In the genomic region with DNA sequence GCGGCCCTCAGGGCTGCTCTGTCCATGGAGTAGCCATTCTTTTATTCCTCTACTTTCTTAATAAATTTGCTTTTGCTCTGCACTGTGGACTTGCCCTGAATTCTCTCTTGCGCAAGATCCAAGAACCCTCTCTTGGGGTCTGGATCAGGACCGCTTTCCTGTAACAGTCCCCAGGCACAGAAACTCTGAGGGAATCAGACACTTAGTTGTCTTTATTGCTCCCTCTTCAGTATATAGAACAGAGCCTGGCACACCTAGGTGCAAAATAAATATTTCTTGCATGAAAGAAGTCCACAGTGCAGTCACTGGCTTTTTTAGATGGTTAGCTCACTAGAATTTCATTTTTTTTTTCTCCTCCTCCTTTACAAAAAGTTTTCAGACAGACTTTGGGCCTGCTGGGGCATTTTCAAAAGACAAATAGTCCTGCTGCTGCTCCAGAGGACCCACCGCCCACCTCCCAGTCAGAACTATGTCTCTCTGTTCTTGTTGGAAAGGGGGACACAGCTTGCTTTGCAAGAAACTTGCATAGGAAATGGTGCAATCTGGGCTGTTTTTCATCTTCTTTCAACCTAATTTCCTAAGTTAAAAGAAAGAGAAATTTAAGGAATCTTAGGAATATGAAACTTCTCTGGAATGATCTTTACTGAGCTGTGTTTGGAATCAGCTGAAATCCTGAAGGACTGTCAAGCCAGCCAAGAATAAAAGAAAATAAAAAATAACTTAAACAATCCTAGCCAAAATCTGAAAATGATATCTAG, we compare ENCODE assay signal across 11 cellular contexts. TPM values are rescaled to one million over a fixed set of nuclear protein-coding genes. Genes with fewer than 3 reads are reported as not detected.
DNase-seq lines count a peak whose midpoint lies in the region; ATAC-seq and TF ChIP-seq lines count a peak whose summit lies in the region.
"Had no signal": no experiment of that assay in that cellular context is flagged by ENCODE, and none has a peak within 500 bp of the region (broad histone marks: within the 10 kb centered on the region; RNA-seq: fewer than 3 reads in every experiment).

No MANE protein-coding gene starts in this region.

- no peak for DNase-seq in AG04450 (ENCODE audit: low read depth, low spot score)
- peak; percentile 74 for DNase-seq in adipocyte (ENCODE audit: low read depth)
- peak; percentile 49 for DNase-seq in fibroblast of villous mesenchyme (ENCODE audit: low read depth)
- no peak for DNase-seq in osteocyte (ENCODE audit: extremely low spot score, unreplicated experiment)
- no peak for DNase-seq in effector CD4-positive, alpha-beta T cell
- DNase-seq in activated CD4-positive, alpha-beta T cell treated with anti-CD3 and anti-CD28 coated beads for 36 hours: no peak
- DNase-seq in NCI-H1436 (lab: John Stamatoyannopoulos, UW): no peak
- DNase-seq: activated CD4-positive, alpha-beta T cell treated with anti-CD3 and anti-CD28 coated beads, Interleukin-2, amount 10 ng/mL, durations not matched to agents 24 days and 14 days; AML-193 had no signal

- peak overlapping the region; percentile 79 for H3K9ac ChIP-seq in adipocyte (ENCODE audit: low read length)

- H3K9me3 ChIP-seq in AG04450 (ENCODE audit: control insufficient read depth, insufficient read depth, low read length) (no peaks in the 10 kb centered on the region), adipocyte (ENCODE audit: control insufficient read depth, low read length) (no peaks in the 10 kb centered on the region)
- H3K9me3 ChIP-seq: neutrophil had no signal

- no peak overlapping the region for H3K4me3 ChIP-seq in AG04450 (ENCODE audit: low read depth, low read length)
- peak overlapping the region; percentile 64 for H3K4me3 ChIP-seq in adipocyte (ENCODE audit: low read length)
- H3K4me3 ChIP-seq in fibroblast of villous mesenchyme (ENCODE audit: low read depth, low read length): no peak overlapping the region

- H3K9me3 Mint-ChIP-seq in osteocyte (ENCODE audit: unreplicated experiment): no peaks in the 10 kb centered on the region
- no peaks in the 10 kb centered on the region for H3K9me3 Mint-ChIP-seq in activated CD4-positive, alpha-beta T cell treated with anti-CD3 and anti-CD28 coated beads for 36 hours (ENCODE audit: low read depth)
- H3K9me3 Mint-ChIP-seq: activated CD4-positive, alpha-beta T cell treated with anti-CD3 and anti-CD28 coated beads, Interleukin-2, amount 10 ng/mL, durations not matched to agents 24 days and 14 days had no signal

- intact Hi-C loops in activated CD4-positive, alpha-beta T cell treated with anti-CD3 and anti-CD28 coated beads for 36 hours (cut with DNase I, micrococcal nuclease): loop anchor here in 1 of 2 experiments (1.0 to 2.0 kb wide), 2 partner anchors 24 to 44 kb away; no protein-coding TSS in a partner anchor

- H3K4me3 Mint-ChIP-seq in osteocyte (ENCODE audit: unreplicated experiment): peak overlapping the region; percentile 61
- no peak overlapping the region for H3K4me3 Mint-ChIP-seq in activated CD4-positive, alpha-beta T cell treated with anti-CD3 and anti-CD28 coated beads for 36 hours
- H3K4me3 Mint-ChIP-seq: activated CD4-positive, alpha-beta T cell treated with anti-CD3 and anti-CD28 coated beads, Interleukin-2, amount 10 ng/mL, durations not matched to agents 24 days and 14 days had no signal

- no peaks in the 10 kb centered on the region for H3K36me3 ChIP-seq in adipocyte (ENCODE audit: control insufficient read depth, insufficient read depth, low read length, severe bottlenecking)
- H3K36me3 ChIP-seq: neutrophil had no signal

- peak overlapping the region; percentile 75 for H3K27ac ChIP-seq in AG04450 (ENCODE audit: low read depth, low read length)
- H3K27ac ChIP-seq: neutrophil had no signal

- H3K27me3 Mint-ChIP-seq in osteocyte (ENCODE audit: unreplicated experiment): no peaks in the 10 kb centered on the region
- no peaks in the 10 kb centered on the region for H3K27me3 Mint-ChIP-seq in activated CD4-positive, alpha-beta T cell treated with anti-CD3 and anti-CD28 coated beads for 36 hours
- H3K27me3 Mint-ChIP-seq: activated CD4-positive, alpha-beta T cell treated with anti-CD3 and anti-CD28 coated beads, Interleukin-2, amount 10 ng/mL, durations not matched to agents 24 days and 14 days had no signal

- no peak for TF ChIP-seq CTCF in AG04450 (IDR thresholded peaks at IDR 0.05; ENCODE audit: low read depth, low read length)
- TF ChIP-seq CTCF in fibroblast of villous mesenchyme (IDR thresholded peaks at IDR 0.05; ENCODE audit: insufficient read depth, low read depth, low read length): no peak
- TF ChIP-seq CTCF in osteocyte (IDR thresholded peaks at IDR 0.05): no peak

- no peak for ATAC-seq in activated CD4-positive, alpha-beta T cell treated with anti-CD3 and anti-CD28 coated beads for 36 hours
- ATAC-seq in HG03175 (IDR thresholded peaks at IDR 0.05; ENCODE audit: unreplicated experiment): no peak

- POLR2A ChIA-PET in AG04450 (lab: Yijun Ruan, JAX): interaction anchor here (0.9 to 2.3 kb wide), 6 partner anchors 10 to 57 kb away, joined by 3 to 7 read pairs (median 4); a partner anchor contains a TSS
- POLR2A ChIA-PET in activated CD4-positive, alpha-beta T cell treated with anti-CD3 and anti-CD28 coated beads for 36 hours (lab: Charles Lee): interaction anchor here (0.6 kb wide), 1 partner anchor 1410 kb away, joined by 3 read pairs; no protein-coding TSS in a partner anchor

- H3K36me3 Mint-ChIP-seq in osteocyte (ENCODE audit: unreplicated experiment): no peaks in the 10 kb centered on the region
- H3K36me3 Mint-ChIP-seq in activated CD4-positive, alpha-beta T cell treated with anti-CD3 and anti-CD28 coated beads for 36 hours (ENCODE audit: low read depth): no peaks in the 10 kb centered on the region

- H3K27ac Mint-ChIP-seq in osteocyte (ENCODE audit: unreplicated experiment): peak overlapping the region; percentile 89
- no peak overlapping the region for H3K27ac Mint-ChIP-seq in activated CD4-positive, alpha-beta T cell treated with anti-CD3 and anti-CD28 coated beads for 36 hours

- H3K27me3 ChIP-seq in AG04450 (ENCODE audit: control insufficient read depth, insufficient read depth, low read length) (no peaks in the 10 kb centered on the region), adipocyte (replicated peaks; ENCODE audit: control insufficient read depth, insufficient read depth, low read length) (no peaks in the 10 kb centered on the region)
- H3K27me3 ChIP-seq: neutrophil had no signal

- CTCF ChIA-PET in AG04450 (lab: Charles Lee): interaction anchor here (0.6 to 1.3 kb wide), 3 partner anchors 228 to 344 kb away, joined by 3 to 5 read pairs (median 3); no protein-coding TSS in a partner anchor
- CTCF ChIA-PET in activated CD4-positive, alpha-beta T cell treated with anti-CD3 and anti-CD28 coated beads for 36 hours (lab: Charles Lee): interaction anchor here (0.9 to 1.6 kb wide), 2 partner anchors 16 to 69 kb away, joined by 3 read pairs; no protein-coding TSS in a partner anchor

- peaks cover 53% of the 10 kb centered on the region for H3K4me1 Mint-ChIP-seq in osteocyte (ENCODE audit: unreplicated experiment)
- H3K4me1 Mint-ChIP-seq in activated CD4-positive, alpha-beta T cell treated with anti-CD3 and anti-CD28 coated beads for 36 hours: peaks cover 36% of the 10 kb centered on the region

- peaks cover 46% of the 10 kb centered on the region for H3K4me1 ChIP-seq in adipocyte (ENCODE audit: control insufficient read depth, insufficient read depth, low read length)

RNA-seq across cellular contexts. Expression of a gene that starts 31.7 kb away (rescaled TPM):
- polyA plus RNA-seq in AG04450 (2011; rRNA removed): 31.2 and 43.5 TPM in 2 replicates
- 20.3 and 42.7 TPM in 2 replicates for polyA minus RNA-seq in AG04450 (2011; rRNA and poly(A)+ RNA removed)
- total RNA-seq in fibroblast of villous mesenchyme: 78.0 and 97.2 TPM in 2 replicates
- total RNA-seq in osteocyte: 35.0 and 47.9 TPM in 2 replicates
- total RNA-seq in activated CD4-positive, alpha-beta T cell treated with anti-CD3 and anti-CD28 coated beads for 36 hours: 10 to 100 TPM in 1 of 2 experiments, 1 to 10 TPM in 1; 8.1 to 11.8 TPM

Comparison
In these comparisons a context has a peak if more than half of its experiments do, and no peak if none do; other contexts are left out.
1. DNase-seq: peak in adipocyte (single experiment) and fibroblast of villous mesenchyme (single experiment); none in AG04450 (single experiment), osteocyte (single experiment), effector CD4-positive, alpha-beta T cell (single experiment), activated CD4-positive, alpha-beta T cell treated with anti-CD3 and anti-CD28 coated beads for 36 hours (single experiment) and NCI-H1436 (single experiment).